8 cellular contexts compared by ENCODE assay signal in the genomic region with DNA sequence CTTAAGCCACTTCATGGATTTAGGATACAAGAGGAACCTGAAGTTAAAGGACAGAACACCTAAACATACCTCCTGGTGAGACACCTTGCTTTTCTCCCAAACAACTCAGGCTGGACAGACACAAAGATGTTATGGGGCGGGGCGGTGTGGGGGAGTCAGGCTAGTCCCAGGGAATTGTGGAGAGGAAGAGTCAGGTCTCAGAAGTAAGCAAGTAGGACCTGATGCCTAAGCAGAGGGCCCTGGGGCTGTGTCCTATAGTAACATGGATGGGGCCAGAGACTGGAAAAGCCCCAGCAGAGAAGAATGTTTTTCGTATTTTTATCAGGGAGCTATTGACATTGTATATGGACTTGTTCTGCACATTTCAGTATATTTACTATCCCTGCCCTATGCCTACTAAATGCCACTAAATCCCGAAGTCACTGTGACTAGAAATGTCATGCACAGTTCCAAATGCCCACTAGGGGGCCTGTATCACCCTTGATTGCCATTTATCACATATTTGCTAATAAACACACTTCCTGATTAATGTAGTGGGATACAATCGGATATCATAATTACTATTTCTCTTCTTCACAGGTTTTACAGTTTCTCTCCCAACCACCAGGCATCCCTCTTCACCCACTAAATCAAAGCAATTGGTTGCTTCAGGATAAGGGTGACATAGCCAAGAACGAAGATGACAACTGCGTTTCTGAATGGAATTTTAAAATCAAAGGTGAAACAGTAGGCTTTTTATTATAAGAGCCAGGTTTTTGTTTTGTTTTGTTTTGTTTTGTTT. TPM values are rescaled to one million over a fixed set of nuclear protein-coding genes. Genes with fewer than 3 reads are reported as not detected.
A peak's percentile ranks its signal among the peaks of the same experiment; 100 is the strongest.
DNase-seq lines count a peak whose midpoint lies in the region; ATAC-seq and TF ChIP-seq lines count a peak whose summit lies in the region.

No MANE protein-coding gene starts in this region.

- no peak overlapping the region for H2AK5ac ChIP-seq in mesendoderm (ENCODE audit: low read length)

- H3K27ac Mint-ChIP-seq in effector memory CD8-positive, alpha-beta T cell = peak overlapping the region in 1 of 2 donors; percentile 24

- no CpG with 5 or more reads among the region's 7 CpGs for WGBS in mesendoderm (ENCODE audit: extremely low coverage, insufficient coverage, low lambda C conversion rate)

- H3K4ac ChIP-seq in mesendoderm (ENCODE audit: low read depth, low read length) = no peak overlapping the region

- H3K4me1 ChIP-seq in mesendoderm (ENCODE audit: control insufficient read depth, low read depth, low read length) = no peaks in the 10 kb centered on the region
- H3K4me1 ChIP-seq in thoracic aorta (ENCODE audit: control insufficient read depth in 1 of 2, low read depth in 2 of 2) = peaks cover 0 to 3% of the 10 kb centered on the region in 2 donors

- peak; percentile 88 for TF ChIP-seq CTCF in thoracic aorta (IDR thresholded peaks at IDR 0.05)

- peaks cover 5% of the 10 kb centered on the region for H3K36me3 Mint-ChIP-seq in effector memory CD8-positive, alpha-beta T cell (ENCODE audit: insufficient read depth)

- no peak overlapping the region for H3K23ac ChIP-seq in mesendoderm (ENCODE audit: low read length)

- no peaks in the 10 kb centered on the region for H3K27me3 ChIP-seq in mesendoderm (ENCODE audit: insufficient read depth, low read length, poor library complexity)
- no peaks in the 10 kb centered on the region for H3K27me3 ChIP-seq in thoracic aorta (replicated peaks; ENCODE audit: insufficient read depth)

- H3K4me2 ChIP-seq in mesendoderm (ENCODE audit: low read length) = no peak overlapping the region

- no peak overlapping the region for H4K5ac ChIP-seq in mesendoderm (ENCODE audit: low read length)

- no peak overlapping the region for H3K9ac ChIP-seq in mesendoderm (ENCODE audit: low read length)

- H3K79me1 ChIP-seq in mesendoderm (ENCODE audit: low read length) = no peaks in the 10 kb centered on the region

- H3K18ac ChIP-seq in mesendoderm (ENCODE audit: low read length) = no peak overlapping the region

- no peak overlapping the region for H2BK5ac ChIP-seq in mesendoderm (ENCODE audit: low read length)

- H3K27ac ChIP-seq in mesendoderm (ENCODE audit: low read depth, low read length) (no peak overlapping the region), thoracic aorta (no peak overlapping the region)

- H3K9me3 Mint-ChIP-seq in effector memory CD8-positive, alpha-beta T cell = no peaks in the 10 kb centered on the region

- no peak overlapping the region for H3K4me3 Mint-ChIP-seq in effector memory CD8-positive, alpha-beta T cell

- DNase-seq in EL (peak; percentile 50), Kasumi-1 (lab: John Stamatoyannopoulos, UW) (peak; percentile 49 to 72), mesendoderm (peak; percentile 55), thoracic aorta (ENCODE audit: low spot score) (no peak)
- peak; percentile 15 for DNase-seq in activated CD4-positive, alpha-beta T cell treated with anti-CD3 and anti-CD28 coated beads for 1 hour
- DNase-seq in effector memory CD8-positive, alpha-beta T cell = peak; percentile 47 to 56 (median 50)

- no peak overlapping the region for H3K4me3 ChIP-seq in mesendoderm (ENCODE audit: low read length)
- H3K4me3 ChIP-seq in thoracic aorta = peak overlapping the region; percentile 36

- H3K36me3 ChIP-seq in mesendoderm (ENCODE audit: control insufficient read depth, insufficient read depth, low read length) (no peaks in the 10 kb centered on the region), thoracic aorta (no peaks in the 10 kb centered on the region)

- H2BK120ac ChIP-seq in mesendoderm (ENCODE audit: low read depth, low read length) = no peak overlapping the region

- no peaks in the 10 kb centered on the region for H3K27me3 Mint-ChIP-seq in effector memory CD8-positive, alpha-beta T cell

- ATAC-seq in GM21390 (IDR thresholded peaks at IDR 0.05; ENCODE audit: unreplicated experiment) (peak; percentile 60), thoracic aorta (ENCODE audit: insufficient number of reproducible peaks, low FRiP score, low read depth) (peak; percentile 28), HG02571 (IDR thresholded peaks at IDR 0.05; ENCODE audit: unreplicated experiment) (no peak)
- ATAC-seq in effector memory CD8-positive, alpha-beta T cell (replicated peaks) = peak; percentile 78

- H2BK15ac ChIP-seq in mesendoderm (replicated peaks; ENCODE audit: low read depth) = no peak overlapping the region

- H3K4me1 Mint-ChIP-seq in effector memory CD8-positive, alpha-beta T cell (ENCODE audit: low read depth in 2 of 2) = peaks cover 1 to 8% of the 10 kb centered on the region in 2 donors

- H3K79me2 ChIP-seq in mesendoderm (ENCODE audit: control insufficient read depth, insufficient read depth, low read length) = no peaks in the 10 kb centered on the region

- no peak overlapping the region for H3K56ac ChIP-seq in mesendoderm (ENCODE audit: low read length)

- H4K8ac ChIP-seq in mesendoderm (ENCODE audit: low read depth, low read length) = no peak overlapping the region

- no peaks in the 10 kb centered on the region for H3K9me3 ChIP-seq in thoracic aorta

RNA-seq across cellular contexts. Expression of gene ARHGAP10, which starts 23.8 kb away (rescaled TPM):
- 12.9 TPM for polyA plus RNA-seq in mesendoderm (2013, experiment 1 of 2)
- polyA plus RNA-seq in mesendoderm (2013, experiment 2 of 2) = 13.3 TPM
- 100 to 1,000 TPM; 195 to 211 TPM for total RNA-seq in thoracic aorta

RNA-seq across cellular contexts. Expression of gene PRMT9, which starts 24.1 kb away (rescaled TPM):
- polyA plus RNA-seq in mesendoderm (2013, experiment 1 of 2) = 4.7 TPM
- polyA plus RNA-seq in mesendoderm (2013, experiment 2 of 2) = 4.8 TPM
- 10 to 100 TPM in 1 of 2 donors, 1 to 10 TPM in 1; 3.5 to 11.9 TPM for total RNA-seq in thoracic aorta
